ENCODE assay signal across 19 cellular contexts in genomic region chr14:91745329-91745728, GRCh38. TPM values are rescaled to one million over a fixed set of nuclear protein-coding genes. Genes with fewer than 3 reads are reported as not detected.
DNase-seq lines count a peak whose midpoint lies in the region; ATAC-seq and TF ChIP-seq lines count a peak whose summit lies in the region.
"Had no signal": no experiment of that assay in that cellular context is flagged by ENCODE, and none has a peak within 500 bp of the region (broad histone marks: within the 10 kb centered on the region; RNA-seq: fewer than 3 reads in every experiment).

No MANE protein-coding gene starts in this region.

- TF ChIP-seq CTCF in RWPE2 (IDR thresholded peaks at IDR 0.05; ENCODE audit: poor library complexity, severe bottlenecking) (no peak), transverse colon (IDR thresholded peaks at IDR 0.05) (no peak)

- WGBS in transverse colon (ENCODE audit: low coverage in 1 of 2), 2 donors: 89 to 100% methylated on average over 1 of the region's 1 CpG

- peaks cover 13% of the 10 kb centered on the region for H3K4me1 ChIP-seq in RWPE2 (ENCODE audit: insufficient read depth, poor library complexity, severe bottlenecking)
- H3K4me1 ChIP-seq in transverse colon: peaks cover 0 to 17% (median 9%) of the 10 kb centered on the region in 4 donors

- H3K27me3 ChIP-seq in RWPE2 (ENCODE audit: insufficient read depth, poor library complexity, severe bottlenecking): no peaks in the 10 kb centered on the region
- H3K27me3 ChIP-seq in transverse colon: peaks cover 4% of the 10 kb centered on the region

- no peak overlapping the region for H3K27ac ChIP-seq in RWPE2 (ENCODE audit: poor library complexity, severe bottlenecking)
- peak overlapping the region in 3 of 4 donors; percentile 42 to 78 (median 67) for H3K27ac ChIP-seq in transverse colon
- H3K27ac ChIP-seq: 22Rv1, GM23248 had no signal

- ATAC-seq in RWPE2 (ENCODE audit: low read depth): peak; percentile 80
- ATAC-seq in HG03565 (IDR thresholded peaks at IDR 0.05; ENCODE audit: unreplicated experiment): no peak
- no peak for ATAC-seq in HG03045 (IDR thresholded peaks at IDR 0.05; ENCODE audit: unreplicated experiment)
- ATAC-seq: HepG2 had no signal

- H3K9me3 ChIP-seq in RWPE2 (ENCODE audit: severe bottlenecking) (no peaks in the 10 kb centered on the region), transverse colon (no peaks in the 10 kb centered on the region)
- H3K9me3 ChIP-seq: SK-N-SH had no signal

- in situ Hi-C loops in transverse colon (cut with MboI; ENCODE audit: low pct_ligation_motif_present in 1 of 4, low pct_unique_long_range_greater_than_20kb in 1 of 4, low sequenced_read_pairs in 3 of 4): no loop called here

- TF ChIP-seq EP300 in transverse colon (IDR thresholded peaks at IDR 0.05; ENCODE audit: low read depth): no peak

- intact Hi-C loops in transverse colon (cut with DNase I; ENCODE audit: low total_unique reads): no loop called here

- DNase-seq in DMS53 (lab: John Stamatoyannopoulos, UW) (peak; percentile 49), DMS53 treated with DMSO at 0.1 percent for 48 hours (lab: John Stamatoyannopoulos, UW; ENCODE audit: unreplicated experiment) (no peak), RWPE2 (ENCODE audit: low spot score) (no peak), fibroblast of gingiva (ENCODE audit: low read depth) (peak; percentile 85), transverse colon (no peak), NCI-H1105 (lab: John Stamatoyannopoulos, UW) (no peak)
- DNase-seq: C1 segment of cervical spinal cord; COR-L47; DMS79; GM23248; NCI-H1417 treated with DMSO at 0.1 percent for 48 hours; NCI-H2081; NK-92 treated with Interleukin-12 subunit alpha and Interleukin-12 subunit beta, amount 100 ng/mL, for 24 hours; Right ventricle myocardium superior; SK-N-SH had no signal

- TF ChIP-seq POLR2A in transverse colon (IDR thresholded peaks at IDR 0.05): no peak

- no peaks in the 10 kb centered on the region for H3K36me3 ChIP-seq in RWPE2 (ENCODE audit: low read depth)
- no peaks in the 10 kb centered on the region for H3K36me3 ChIP-seq in transverse colon

- H3K4me3 ChIP-seq in RWPE2 (ENCODE audit: severe bottlenecking): no peak overlapping the region
- H3K4me3 ChIP-seq in transverse colon: no peak overlapping the region
- H3K4me3 ChIP-seq: GM23248 had no signal

RNA-seq across cellular contexts. Expression of gene CATSPERB, which starts 13.4 kb away (rescaled TPM):
- total RNA-seq in transverse colon: 1 to 10 TPM in 3 of 4 donors, not detected in 1; 1.2 to 5.1 (median 3.8) TPM
- total RNA-seq: HepG2 had no signal

Comparison
In these comparisons a context has a peak if more than half of its experiments do, and no peak if none do; other contexts are left out.
1. DNase-seq: peak in DMS53 (single experiment) and fibroblast of gingiva (single experiment); none in DMS53 treated with DMSO at 0.1 percent for 48 hours (single experiment), RWPE2 (single experiment), transverse colon (single experiment) and NCI-H1105 (single experiment).